ENCODE assay signal across 8 cellular contexts in the genomic region with DNA sequence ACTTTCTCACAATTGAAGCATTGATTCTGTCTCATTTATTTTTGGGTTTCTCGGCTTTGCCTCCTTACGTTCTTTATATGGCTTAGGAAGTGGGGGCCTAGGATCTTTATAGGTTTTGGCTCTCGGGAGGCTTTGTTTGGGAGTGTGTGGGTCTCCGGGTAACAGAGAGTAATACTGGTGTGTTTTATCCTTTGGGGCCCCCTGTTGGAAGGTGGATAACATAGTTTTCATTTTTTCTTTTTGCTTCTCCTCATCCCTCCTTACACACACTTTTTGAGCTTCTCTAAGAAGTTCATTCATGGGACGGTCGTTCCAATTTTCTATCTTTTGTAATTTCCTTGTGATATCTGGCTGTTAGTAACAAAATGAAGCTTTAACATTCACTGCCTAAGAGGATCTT. TPM values are rescaled to one million over a fixed set of nuclear protein-coding genes. Genes with fewer than 3 reads are reported as not detected.
DNase-seq lines count a peak whose midpoint lies in the region; ATAC-seq and TF ChIP-seq lines count a peak whose summit lies in the region.
"Not testable (repeated sequence)": the region's sequence is repeated elsewhere in the genome, so short reads cannot be mapped to it uniquely, and the experiment has no call there.
"Had no signal": no experiment of that assay in that cellular context is flagged by ENCODE, and none has a peak within 500 bp of the region (broad histone marks: within the 10 kb centered on the region; RNA-seq: fewer than 3 reads in every experiment).

No MANE protein-coding gene starts in this region.

- H3K79me2 ChIP-seq in GM23338 (replicated peaks; ENCODE audit: insufficient read depth), result peaks cover 93% of the 10 kb centered on the region
- not testable (repeated sequence) for H3K79me2 ChIP-seq in Loucy (ENCODE audit: insufficient read depth, low read length)

- H3K4me1 Mint-ChIP-seq in GM23338, result peaks cover 36% of the 10 kb centered on the region
- not testable (repeated sequence) for H3K4me1 Mint-ChIP-seq in osteocyte (ENCODE audit: unreplicated experiment)

- not testable (repeated sequence) for H3K36me3 ChIP-seq in BE2C; GM23338 (ENCODE audit: insufficient read depth); Loucy (ENCODE audit: insufficient read depth, low read length); Panc1 (ENCODE audit: control insufficient read depth, insufficient read depth, low read length); brain microvascular endothelial cell (replicated peaks)

- not testable (repeated sequence) for DNase-seq in BE2C; GM23338 (ENCODE audit: low spot score); Panc1 (ENCODE audit: low read depth, low spot score); brain microvascular endothelial cell; epithelial cell of proximal tubule (ENCODE audit: low read depth); osteocyte (ENCODE audit: extremely low spot score, unreplicated experiment)

- H3K27me3 ChIP-seq in BE2C; GM23338 (ENCODE audit: insufficient read depth); Loucy (ENCODE audit: insufficient read depth, low read length, poor library complexity, severe bottlenecking); Panc1 (ENCODE audit: control insufficient read depth, insufficient read depth, low read length); brain microvascular endothelial cell (replicated peaks): not testable (repeated sequence)

- H2AFZ ChIP-seq in GM23338; Loucy (ENCODE audit: low read length): not testable (repeated sequence)

- H3K4me3 Mint-ChIP-seq in GM23338; osteocyte (ENCODE audit: unreplicated experiment): not testable (repeated sequence)

- H3K27ac ChIP-seq in GM23338 (ENCODE audit: low read depth); Panc1 (ENCODE audit: low read length); brain microvascular endothelial cell: not testable (repeated sequence)

- ATAC-seq in GM23338, Panc1: not testable (repeated sequence)

- H3K9me3 ChIP-seq in BE2C; Loucy (ENCODE audit: insufficient read depth, low read depth, low read length); Panc1 (ENCODE audit: control insufficient read depth, insufficient read depth, low read depth, low read length): not testable (repeated sequence)

- not testable (repeated sequence) for H3K36me3 Mint-ChIP-seq in GM23338 (ENCODE audit: low read depth); osteocyte (ENCODE audit: unreplicated experiment)

- H3K4me2 ChIP-seq in GM23338, result peak overlapping the region; percentile 13; the same call in 1 of the 2 replicates
- not testable (repeated sequence) for H3K4me2 ChIP-seq in Loucy (ENCODE audit: low read depth, low read length, poor library complexity, severe bottlenecking)

- H3K9me2 ChIP-seq in GM23338 (ENCODE audit: insufficient read depth); Loucy (replicated peaks; ENCODE audit: low read depth, low read length): not testable (repeated sequence)

- CTCF ChIA-PET in Panc1 (lab: Charles Lee), result not testable (repeated sequence)

- not testable (repeated sequence) for BruUV-seq in Panc1 (replicated peaks; lab: Mats Ljungman, UMichigan)

- not testable (repeated sequence) for H4K20me1 ChIP-seq in GM23338 (replicated peaks; ENCODE audit: insufficient read depth); Loucy (ENCODE audit: insufficient read depth, low read length, poor library complexity, severe bottlenecking)

- not testable (repeated sequence) for H3K4me3 ChIP-seq in BE2C (ENCODE audit: low read depth, low read length); GM23338; Loucy (ENCODE audit: low read length, poor library complexity, severe bottlenecking); Panc1 (ENCODE audit: low read depth in 2 of 2, low read length in 2 of 2); brain microvascular endothelial cell (ENCODE audit: low read depth, low read length); epithelial cell of proximal tubule (ENCODE audit: low read depth, low read length)

- H3K9me3 Mint-ChIP-seq in GM23338; osteocyte (ENCODE audit: unreplicated experiment): not testable (repeated sequence)

- not testable (repeated sequence) for H3K27me3 Mint-ChIP-seq in GM23338 (ENCODE audit: insufficient read depth, low read depth, poor library complexity); osteocyte (ENCODE audit: unreplicated experiment)

- POLR2A ChIA-PET in Panc1 (lab: Charles Lee), result not testable (repeated sequence)

- not testable (repeated sequence) for H3K9ac ChIP-seq in Loucy (ENCODE audit: low read depth, low read length, poor library complexity, severe bottlenecking)

- intact Hi-C loops in Panc1 (cut with micrococcal nuclease; ENCODE audit: unreplicated experiment), result not testable (repeated sequence)

- H3K27ac Mint-ChIP-seq in GM23338; osteocyte (ENCODE audit: unreplicated experiment): not testable (repeated sequence)

- TF ChIP-seq CTCF in BE2C (IDR thresholded peaks at IDR 0.05; ENCODE audit: low read depth, low read length) (peak; percentile 25), GM23338 (conservative IDR thresholded peaks at IDR 0.05; ENCODE audit: low read depth in 2 of 2) (peak; percentile 34 to 50), Loucy (conservative IDR thresholded peaks at IDR 0.05; ENCODE audit: low read length) (peak; percentile 41), Panc1 (IDR thresholded peaks at IDR 0.05) (peak; percentile 49), brain microvascular endothelial cell (IDR thresholded peaks at IDR 0.05; ENCODE audit: low read depth, low read length, missing control alignments) (peak; percentile 27), epithelial cell of proximal tubule (conservative IDR thresholded peaks at IDR 0.05; ENCODE audit: low read depth, low read length) (peak; percentile 24), osteocyte (IDR thresholded peaks at IDR 0.05) (peak; percentile 17)

- not testable (repeated sequence) for H3K4me1 ChIP-seq in BE2C; Loucy (ENCODE audit: insufficient read depth, low read length, poor library complexity, severe bottlenecking); Panc1 (ENCODE audit: control insufficient read depth, insufficient read depth, low read length)
- peaks cover 47% of the 10 kb centered on the region for H3K4me1 ChIP-seq in GM23338 (ENCODE audit: insufficient read depth)

- in situ Hi-C loops in Panc1 (cut with HindIII; ENCODE audit: low pct_unique_long_range_greater_than_20kb, low sequenced_read_pairs); brain microvascular endothelial cell (cut with HindIII; ENCODE audit: low pct_ligation_motif_present, low sequenced_read_pairs): not testable (repeated sequence)

- H3F3A ChIP-seq in GM23338 (replicated peaks; ENCODE audit: low read depth); Loucy (ENCODE audit: low read depth): not testable (repeated sequence)

RNA-seq across cellular contexts. Expression of a gene that starts 30.3 kb away (rescaled TPM):
- polyA plus RNA-seq in BE2C (2012; ENCODE audit: insufficient read depth, insufficient read length, low read depth), result 3.5 TPM
- total RNA-seq in GM23338 (2014; rRNA removed; shearing (Covaris generic)), result 0.07 TPM in 1 of 2 replicates, not detected in the other
- polyA plus RNA-seq in GM23338 (2016; fragmentation: Nextera tagmentation; extraction: Ambion mirVana), result 0.23 TPM in 1 of 2 replicates, not detected in the other
- total RNA-seq in Panc1 (2021; ENCODE audit: unreplicated experiment) (3.5 TPM), epithelial cell of proximal tubule (0.65 and 1.2 TPM in 2 replicates), osteocyte (1.6 and 2.9 TPM in 2 replicates)
- polyA plus RNA-seq in Panc1 (2012; ENCODE audit: insufficient read length), result 4.1 TPM
- polyA plus RNA-seq: CD14-positive monocyte had no signal

RNA-seq across cellular contexts. Expression of a gene that starts 50.1 kb away (rescaled TPM):
- 10.2 TPM for polyA plus RNA-seq in BE2C (2012; ENCODE audit: insufficient read depth, insufficient read length, low read depth)
- 12.7 and 13.0 TPM in 2 replicates for total RNA-seq in GM23338 (2014; rRNA removed; shearing (Covaris generic))
- polyA plus RNA-seq in GM23338 (2016; fragmentation: Nextera tagmentation; extraction: Ambion mirVana), result 9.6 and 11.0 TPM in 2 replicates
- 5.8 TPM for total RNA-seq in Panc1 (2021; ENCODE audit: unreplicated experiment)
- 9.4 TPM for polyA plus RNA-seq in Panc1 (2012; ENCODE audit: insufficient read length)
- 0.72 and 2.5 TPM in 2 replicates for total RNA-seq in epithelial cell of proximal tubule
- total RNA-seq in osteocyte, result 2.6 and 2.8 TPM in 2 replicates
- polyA plus RNA-seq: CD14-positive monocyte had no signal
